Comparison of ENCODE assay signal across 1 cellular context in genomic region chr17:57109393-57110151, GRCh38.
TF ChIP-seq lines count a peak whose summit lies in the region.

No MANE protein-coding gene starts in this region.

TF ChIP-seq in HepG2, 621 proteins besides CTCF, POLR2A, EP300 and RAD21 (continued from another document):
- TF ChIP-seq, protein P1, sequence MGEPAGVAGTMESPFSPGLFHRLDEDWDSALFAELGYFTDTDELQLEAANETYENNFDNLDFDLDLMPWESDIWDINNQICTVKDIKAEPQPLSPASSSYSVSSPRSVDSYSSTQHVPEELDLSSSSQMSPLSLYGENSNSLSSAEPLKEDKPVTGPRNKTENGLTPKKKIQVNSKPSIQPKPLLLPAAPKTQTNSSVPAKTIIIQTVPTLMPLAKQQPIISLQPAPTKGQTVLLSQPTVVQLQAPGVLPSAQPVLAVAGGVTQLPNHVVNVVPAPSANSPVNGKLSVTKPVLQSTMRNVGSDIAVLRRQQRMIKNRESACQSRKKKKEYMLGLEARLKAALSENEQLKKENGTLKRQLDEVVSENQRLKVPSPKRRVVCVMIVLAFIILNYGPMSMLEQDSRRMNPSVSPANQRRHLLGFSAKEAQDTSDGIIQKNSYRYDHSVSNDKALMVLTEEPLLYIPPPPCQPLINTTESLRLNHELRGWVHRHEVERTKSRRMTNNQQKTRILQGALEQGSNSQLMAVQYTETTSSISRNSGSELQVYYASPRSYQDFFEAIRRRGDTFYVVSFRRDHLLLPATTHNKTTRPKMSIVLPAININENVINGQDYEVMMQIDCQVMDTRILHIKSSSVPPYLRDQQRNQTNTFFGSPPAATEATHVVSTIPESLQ (CRISPR knock-in tag; conservative IDR thresholded peaks at IDR 0.05) = no peak
- TF ChIP-seq POGZ (CRISPR knock-in tag; IDR thresholded peaks at IDR 0.05) (no peak), ZNF850 (CRISPR knock-in tag; conservative IDR thresholded peaks at IDR 0.05) (no peak), BHLHE40 (IDR thresholded peaks at IDR 0.05; ENCODE audit: low read length) (no peak), MLLT10 (CRISPR knock-in tag; IDR thresholded peaks at IDR 0.05) (no peak), ZBTB21 (CRISPR knock-in tag; IDR thresholded peaks at IDR 0.05) (no peak), IRX3 (CRISPR knock-in tag; IDR thresholded peaks at IDR 0.05; ENCODE audit: borderline replicate concordance, low read depth) (no peak), SOX6 (IDR thresholded peaks at IDR 0.05) (no peak), SOX6 (CRISPR knock-in tag; IDR thresholded peaks at IDR 0.05) (peak; percentile 45; the same call in 1 of the 2 replicates), MBNL3 (CRISPR knock-in tag; conservative IDR thresholded peaks at IDR 0.05) (no peak), ZNF678 (CRISPR knock-in tag; IDR thresholded peaks at IDR 0.05) (no peak), THAP11 (CRISPR knock-in tag; IDR thresholded peaks at IDR 0.05) (no peak), NCOA5 (CRISPR knock-in tag; IDR thresholded peaks at IDR 0.05) (no peak), ZNF570 (CRISPR knock-in tag; IDR thresholded peaks at IDR 0.05; ENCODE audit: borderline replicate concordance) (no peak), SNRNP70 (IDR thresholded peaks at IDR 0.05; ENCODE audit: low read depth, low read length) (no peak), ZNF839 (CRISPR knock-in tag; IDR thresholded peaks at IDR 0.05; ENCODE audit: borderline replicate concordance) (no peak), SPEN (CRISPR knock-in tag; IDR thresholded peaks at IDR 0.05; ENCODE audit: low read depth) (no peak), IKZF4 (CRISPR knock-in tag; IDR thresholded peaks at IDR 0.05; ENCODE audit: borderline replicate concordance, low read depth, not compliant biosample characterization) (no peak), HNF1B (CRISPR knock-in tag; IDR thresholded peaks at IDR 0.05) (no peak), ZNF83 (CRISPR knock-in tag; IDR thresholded peaks at IDR 0.05; ENCODE audit: borderline replicate concordance) (no peak; the same call in 1 of the 2 replicates), ATM (IDR thresholded peaks at IDR 0.05; ENCODE audit: borderline replicate concordance) (no peak), ZNF292 (CRISPR knock-in tag; IDR thresholded peaks at IDR 0.05; ENCODE audit: borderline replicate concordance, low read depth) (no peak), ZNF331 (CRISPR knock-in tag; IDR thresholded peaks at IDR 0.05) (no peak), ZNF780A (CRISPR knock-in tag; IDR thresholded peaks at IDR 0.05) (no peak), ZNF224 (CRISPR knock-in tag; IDR thresholded peaks at IDR 0.05) (peak; percentile 54; the same call in 1 of the 2 replicates), ZNF800 (CRISPR knock-in tag; IDR thresholded peaks at IDR 0.05) (no peak), PRPF4 (IDR thresholded peaks at IDR 0.05; ENCODE audit: low read depth, low read length, poor library complexity, severe bottlenecking) (no peak), MLX (CRISPR knock-in tag; IDR thresholded peaks at IDR 0.05) (no peak), ZNF562 (CRISPR knock-in tag; IDR thresholded peaks at IDR 0.05; ENCODE audit: borderline replicate concordance) (no peak)
- TF ChIP-seq, protein P2, sequence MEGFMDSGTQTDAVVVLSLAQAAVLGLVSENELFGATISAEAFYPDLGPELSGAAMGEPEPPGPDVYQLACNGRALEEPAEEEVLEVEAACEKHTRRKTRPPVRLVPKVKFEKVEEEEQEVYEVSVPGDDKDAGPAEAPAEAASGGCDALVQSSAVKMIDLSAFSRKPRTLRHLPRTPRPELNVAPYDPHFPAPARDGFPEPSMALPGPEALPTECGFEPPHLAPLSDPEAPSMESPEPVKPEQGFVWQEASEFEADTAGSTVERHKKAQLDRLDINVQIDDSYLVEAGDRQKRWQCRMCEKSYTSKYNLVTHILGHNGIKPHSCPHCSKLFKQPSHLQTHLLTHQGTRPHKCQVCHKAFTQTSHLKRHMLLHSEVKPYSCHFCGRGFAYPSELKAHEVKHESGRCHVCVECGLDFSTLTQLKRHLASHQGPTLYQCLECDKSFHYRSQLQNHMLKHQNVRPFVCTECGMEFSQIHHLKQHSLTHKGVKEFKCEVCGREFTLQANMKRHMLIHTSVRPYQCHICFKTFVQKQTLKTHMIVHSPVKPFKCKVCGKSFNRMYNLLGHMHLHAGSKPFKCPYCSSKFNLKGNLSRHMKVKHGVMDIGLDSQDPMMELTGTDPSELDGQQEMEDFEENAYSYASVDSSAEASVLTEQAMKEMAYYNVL (CRISPR knock-in tag; IDR thresholded peaks at IDR 0.05; ENCODE audit: borderline replicate concordance) = no peak
